8 cellular contexts compared by ENCODE assay signal in the genomic region with DNA sequence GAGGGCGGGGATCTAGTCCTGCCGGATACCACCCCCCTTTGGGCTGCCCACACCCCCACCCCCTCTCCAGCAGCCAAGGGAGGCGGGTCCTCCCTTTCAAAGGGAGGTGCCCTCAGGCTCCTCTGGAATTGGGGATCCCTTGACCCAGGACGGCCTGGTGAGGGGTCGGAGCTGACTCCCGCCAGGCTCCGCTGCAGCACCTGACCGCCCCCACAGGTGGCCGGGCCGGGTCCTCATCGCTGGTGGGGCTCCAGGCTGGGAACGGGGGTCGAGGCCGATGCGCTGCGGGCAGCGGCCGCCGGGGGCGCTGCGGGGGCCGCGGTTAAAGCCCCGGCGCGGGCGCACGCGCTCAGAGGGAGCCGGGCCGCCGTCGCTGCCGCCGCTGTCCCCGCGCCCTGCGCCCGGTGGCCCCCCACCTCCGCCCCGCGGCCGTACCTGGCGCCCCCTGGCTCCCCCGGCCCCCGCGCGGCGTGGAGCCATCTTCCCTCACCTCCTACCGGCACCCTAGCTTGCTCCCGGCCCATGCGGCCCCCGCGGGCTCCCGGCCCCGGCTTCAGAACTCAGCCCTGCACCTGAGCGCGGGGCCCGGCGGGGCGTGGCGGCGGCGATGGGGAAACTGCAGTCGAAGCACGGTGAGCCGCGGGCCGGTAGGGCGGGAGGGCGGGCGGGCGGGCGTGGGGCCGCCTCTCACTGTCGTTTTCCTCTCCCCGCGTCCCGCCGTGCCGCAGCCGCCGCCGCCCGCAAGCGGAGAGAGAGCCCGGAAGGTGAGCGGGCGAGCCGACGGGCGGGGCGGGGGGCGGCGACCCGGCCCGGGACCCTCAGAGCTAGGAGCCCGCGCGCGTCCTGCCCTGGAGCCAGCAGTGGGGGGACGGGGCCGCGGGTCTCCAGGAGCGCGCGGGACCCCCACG. TPM values are rescaled to one million over a fixed set of nuclear protein-coding genes. Genes with fewer than 3 reads are reported as not detected.
DNase-seq lines count a peak whose midpoint lies in the region; ATAC-seq, FAIRE-seq and TF ChIP-seq lines count a peak whose summit lies in the region.

A gene with protein sequence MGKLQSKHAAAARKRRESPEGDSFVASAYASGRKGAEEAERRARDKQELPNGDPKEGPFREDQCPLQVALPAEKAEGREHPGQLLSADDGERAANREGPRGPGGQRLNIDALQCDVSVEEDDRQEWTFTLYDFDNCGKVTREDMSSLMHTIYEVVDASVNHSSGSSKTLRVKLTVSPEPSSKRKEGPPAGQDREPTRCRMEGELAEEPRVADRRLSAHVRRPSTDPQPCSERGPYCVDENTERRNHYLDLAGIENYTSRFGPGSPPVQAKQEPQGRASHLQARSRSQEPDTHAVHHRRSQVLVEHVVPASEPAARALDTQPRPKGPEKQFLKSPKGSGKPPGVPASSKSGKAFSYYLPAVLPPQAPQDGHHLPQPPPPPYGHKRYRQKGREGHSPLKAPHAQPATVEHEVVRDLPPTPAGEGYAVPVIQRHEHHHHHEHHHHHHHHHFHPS (plus strand): TSS at position 352 of the 908 bp plus-strand sequence. CDS start 256 bp downstream, at position 608.

- H3K4me1 ChIP-seq in ACC112 (ENCODE audit: control insufficient read depth, insufficient read depth, low read length, unreplicated experiment): no peaks in the 10 kb centered on the region

- peak; percentile 23 to 36 for ATAC-seq in left cardiac atrium
- no peak for ATAC-seq in sciatic nerve
- no peak for ATAC-seq in HG02938 (IDR thresholded peaks at IDR 0.05; ENCODE audit: unreplicated experiment)

- peaks cover 73% of the 10 kb centered on the region for H3K27me3 ChIP-seq in ACC112 (ENCODE audit: insufficient read depth, low read length)

- in situ Hi-C loops in GM13977 (cut with MboI; ENCODE audit: low pct_unique_long_range_greater_than_20kb, low sequenced_read_pairs, unreplicated experiment): no loop called here

- H3K79me2 ChIP-seq in ACC112 (ENCODE audit: control insufficient read depth, insufficient read depth, low read length, unreplicated experiment): no peaks in the 10 kb centered on the region

- H3K27ac ChIP-seq in ACC112 (ENCODE audit: low read depth, low read length): no peak within 1 kb of the TSS

- FAIRE-seq in RCC 7860 (lab: Jason Lieb, UNC): no peak

- H3K36me3 ChIP-seq in ACC112 (ENCODE audit: insufficient read depth, low read length): no peaks in the 10 kb centered on the region

- H3K4me3 ChIP-seq in ACC112 (ENCODE audit: low read depth, low read length): peak within 1 kb of the TSS; percentile 45; the same call in 1 of the 2 replicates

- TF ChIP-seq CTCF in GM13977 (IDR thresholded peaks at IDR 0.05; ENCODE audit: extremely low read depth, insufficient read depth, missing control alignments): peak; percentile 68

- intact Hi-C loops in left cardiac atrium (cut with DNase I): loop anchor here in 1 of 2 donors (5.0 kb wide), 1 partner anchor 129 kb away; no protein-coding TSS in a partner anchor
- intact Hi-C loops in sciatic nerve (cut with DNase I): no loop called here

- peak; percentile 91 for DNase-seq in GM13977 (ENCODE audit: low spot score)
- DNase-seq in NCI-H2227 treated with DMSO at 0.1 percent for 48 hours (lab: John Stamatoyannopoulos, UW): peak; percentile 23
- DNase-seq in activated naive CD4-positive, alpha-beta T cell treated with Interleukin-2 at 50 U/mL for 16 hours: peak; percentile 42
- DNase-seq in left cardiac atrium: peak; percentile 57
- DNase-seq in sciatic nerve (ENCODE audit: low spot score): peak; percentile 59
- DNase-seq in RCC 7860 (ENCODE audit: low spot score): no peak

- peak within 1 kb of the TSS; percentile 24 for H2AFZ ChIP-seq in ACC112 (ENCODE audit: low read length, unreplicated experiment)

RNA-seq across cellular contexts. Expression of the gene that starts here (rescaled TPM):
- total RNA-seq in left cardiac atrium: 10 to 100 TPM in 1 of 2 donors, 1 to 10 TPM in 1; 4.4 to 10.4 TPM
- total RNA-seq in sciatic nerve: 0.89 TPM

Comparison
In these comparisons a context has a peak if more than half of its experiments do, and no peak if none do; other contexts are left out.
1. Peak in DNase-seq in sciatic nerve; RNA of the gene not detected or under 1 TPM.
2. ATAC-seq: peak in left cardiac atrium (2 of 2); none in sciatic nerve (single experiment) and HG02938 (single experiment).